In the genomic region with DNA sequence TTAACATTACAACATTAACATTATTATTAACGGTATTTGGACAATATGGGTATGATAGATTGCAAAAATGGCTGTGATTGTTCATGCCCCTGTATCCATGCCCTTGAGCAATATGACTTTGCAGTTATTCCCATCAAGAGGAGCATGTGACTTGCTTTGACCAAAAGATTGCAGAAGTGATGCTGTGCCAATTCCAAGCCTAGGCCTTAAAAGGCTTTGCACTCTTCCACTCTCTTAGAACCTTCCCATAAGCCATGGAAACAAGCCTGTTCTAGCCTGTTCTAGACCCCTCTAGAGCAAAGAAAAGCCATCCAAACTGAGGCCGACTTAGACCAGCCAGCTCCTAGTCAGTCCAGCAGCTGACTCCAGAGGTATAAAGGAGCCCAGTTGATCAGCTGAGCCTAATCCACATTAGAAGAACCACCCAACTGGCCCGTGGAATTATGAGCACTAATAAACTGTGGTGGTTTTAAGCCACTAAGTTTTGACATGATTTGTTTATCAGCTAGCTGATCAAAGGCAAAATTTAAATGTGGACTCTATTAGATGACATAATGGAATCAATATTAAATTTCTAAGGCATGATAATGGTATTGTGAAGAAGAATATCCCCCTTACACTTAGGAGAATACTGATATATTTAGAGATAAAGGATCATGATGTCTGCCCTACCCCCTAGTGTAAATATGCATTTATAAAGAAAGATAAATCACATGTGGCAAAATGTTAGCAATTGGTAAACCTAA, we compare ENCODE assay signal across 15 cellular contexts. TPM values are rescaled to one million over a fixed set of nuclear protein-coding genes. Genes with fewer than 3 reads are reported as not detected.
DNase-seq lines count a peak whose midpoint lies in the region; ATAC-seq and TF ChIP-seq lines count a peak whose summit lies in the region.
"Had no signal": no experiment of that assay in that cellular context is flagged by ENCODE, and none has a peak within 500 bp of the region (broad histone marks: within the 10 kb centered on the region; RNA-seq: fewer than 3 reads in every experiment).

No MANE protein-coding gene starts in this region.

- H3K9me3 ChIP-seq in SU-DHL-6 (ENCODE audit: insufficient read depth, low read length) (no peaks in the 10 kb centered on the region), sigmoid colon (no peaks in the 10 kb centered on the region), OCI-LY7 (ENCODE audit: low read length) (no peaks in the 10 kb centered on the region), mucosa of descending colon (no peaks in the 10 kb centered on the region)
- H3K9me3 ChIP-seq: BLaER1, colonic mucosa had no signal

- peaks cover 18% of the 10 kb centered on the region for H3F3A ChIP-seq in SU-DHL-6 (ENCODE audit: insufficient read depth)

- H4K20me1 ChIP-seq in SU-DHL-6 (ENCODE audit: low read depth, low read length) (0 out of 2 replicates have a peak, but pooled peaks cover 4% of the 10 kb centered on the region), OCI-LY7 (ENCODE audit: insufficient read depth, low read length) (peaks cover 20% of the 10 kb centered on the region; the same call in 1 of the 2 replicates)
- H4K20me1 ChIP-seq: BLaER1 had no signal

- H3K27me3 Mint-ChIP-seq in HFFc6 (ENCODE audit: insufficient read depth), result no peaks in the 10 kb centered on the region; the same call in 1 of the 2 replicates
- H3K27me3 Mint-ChIP-seq: activated naive CD8-positive, alpha-beta T cell treated with anti-CD3 and anti-CD28 coated beads, Interleukin-2, amount 50 U/mL, for 24 hours had no signal

- H3K79me2 ChIP-seq in SU-DHL-6 (ENCODE audit: insufficient read depth, low read length) (peaks cover 100% of the 10 kb centered on the region), OCI-LY7 (ENCODE audit: insufficient read depth, low read depth, low read length) (peaks cover 99% of the 10 kb centered on the region)

- no peak overlapping the region for H2AFZ ChIP-seq in SU-DHL-6 (ENCODE audit: low read depth, low read length, severe bottlenecking)
- H2AFZ ChIP-seq in OCI-LY7 (ENCODE audit: low read length), result no peak overlapping the region

- H3K9ac ChIP-seq in SU-DHL-6 (ENCODE audit: low read length), result no peak overlapping the region
- H3K9ac ChIP-seq: BLaER1 had no signal

- no peak for TF ChIP-seq CTCF in HFFc6 (IDR thresholded peaks at IDR 0.05)
- TF ChIP-seq CTCF in SU-DHL-6 (IDR thresholded peaks at IDR 0.05; ENCODE audit: insufficient read depth, low read length, poor library complexity, severe bottlenecking), result no peak
- TF ChIP-seq CTCF in fibroblast of the aortic adventitia (IDR thresholded peaks at IDR 0.05; ENCODE audit: insufficient read depth, low read length), result no peak
- no peak for TF ChIP-seq CTCF in sigmoid colon (IDR thresholded peaks at IDR 0.05)
- TF ChIP-seq CTCF in OCI-LY7 (conservative IDR thresholded peaks at IDR 0.05; ENCODE audit: low read length), result no peak
- TF ChIP-seq CTCF in mucosa of descending colon (IDR thresholded peaks at IDR 0.05), result no peak

- no TSS peak for BruUV-seq in OCI-LY7 (replicated peaks; lab: Mats Ljungman, UMichigan)

- H3K4me2 ChIP-seq in SU-DHL-6 (ENCODE audit: low read depth, low read length, poor library complexity, severe bottlenecking) (peak overlapping the region; percentile 13), OCI-LY7 (ENCODE audit: low read length) (no peak overlapping the region)
- H3K4me2 ChIP-seq: BLaER1 had no signal

- H3K4me1 Mint-ChIP-seq in HFFc6 (ENCODE audit: low read depth), result peaks cover 70% of the 10 kb centered on the region

- H3K36me3 ChIP-seq in SU-DHL-6 (ENCODE audit: low read length) (no peaks in the 10 kb centered on the region), sigmoid colon (no peaks in the 10 kb centered on the region), OCI-LY7 (ENCODE audit: insufficient read depth, low read length) (peaks cover 26% of the 10 kb centered on the region), mucosa of descending colon (ENCODE audit: low read depth) (no peaks in the 10 kb centered on the region)
- H3K36me3 ChIP-seq: BLaER1, colonic mucosa had no signal

- no peaks in the 10 kb centered on the region for H3K27me3 ChIP-seq in SU-DHL-6 (ENCODE audit: low read length)
- no peaks in the 10 kb centered on the region for H3K27me3 ChIP-seq in sigmoid colon
- H3K27me3 ChIP-seq: BLaER1, colonic mucosa had no signal

- H3K4me3 ChIP-seq in SU-DHL-6 (ENCODE audit: insufficient read depth, low read length, poor library complexity, severe bottlenecking) (no peak overlapping the region), fibroblast of the aortic adventitia (ENCODE audit: low read depth, low read length) (no peak overlapping the region), sigmoid colon (no peak overlapping the region), OCI-LY7 (ENCODE audit: low read depth, low read length, poor library complexity, severe bottlenecking) (no peak overlapping the region), mucosa of descending colon (no peak overlapping the region)
- H3K4me3 ChIP-seq: BLaER1, colonic mucosa had no signal

- intact Hi-C loops in sigmoid colon (cut with DNase I) (no loop called here), OCI-LY7 (cut with micrococcal nuclease; ENCODE audit: unreplicated experiment) (no loop called here), mucosa of descending colon (cut with DNase I, micrococcal nuclease) (no loop called here)

- CTCF ChIA-PET in OCI-LY7 (lab: Charles Lee; ENCODE audit: unreplicated experiment), result no interaction called here

- H3K4me1 ChIP-seq in sigmoid colon (peaks cover 0 to 51% (median 42%) of the 10 kb centered on the region in 4 donors), OCI-LY7 (ENCODE audit: insufficient read depth, low read length, poor library complexity, severe bottlenecking) (peaks cover 63% of the 10 kb centered on the region), mucosa of descending colon (ENCODE audit: low read depth) (peaks cover 8% of the 10 kb centered on the region)
- H3K4me1 ChIP-seq: colonic mucosa had no signal

- no peak for TF ChIP-seq EP300 in sigmoid colon (IDR thresholded peaks at IDR 0.05)

- peaks cover 9% of the 10 kb centered on the region for H3K36me3 Mint-ChIP-seq in HFFc6 (ENCODE audit: low read depth)

- H3K9me3 Mint-ChIP-seq in HFFc6, result no peaks in the 10 kb centered on the region

- 73 to 85% methylated on average over 3 of the region's 3 CpGs for WGBS in sigmoid colon, 2 donors

- no peak for TF ChIP-seq POLR2A in sigmoid colon (IDR thresholded peaks at IDR 0.05)

- H3K27ac Mint-ChIP-seq in HFFc6, result peak overlapping the region; percentile 30; the same call in 1 of the 2 replicates
- H3K27ac Mint-ChIP-seq: activated naive CD8-positive, alpha-beta T cell treated with anti-CD3 and anti-CD28 coated beads, Interleukin-2, amount 50 U/mL, for 24 hours had no signal

- POLR2A ChIA-PET in OCI-LY7 (lab: Charles Lee), result interaction anchor here (0.9 to 1.0 kb wide), 2 partner anchors 14 to 19 kb away, joined by 3 to 4 read pairs; no protein-coding TSS in a partner anchor

- no peak for ATAC-seq in GM21360 (IDR thresholded peaks at IDR 0.05; ENCODE audit: unreplicated experiment)
- ATAC-seq in mucosa of descending colon, result no peak
- ATAC-seq: activated naive CD8-positive, alpha-beta T cell treated with anti-CD3 and anti-CD28 coated beads, Interleukin-2, amount 50 U/mL, for 24 hours had no signal

- DNase-seq in HFFc6 (peak; percentile 17), fibroblast of the aortic adventitia (ENCODE audit: low read depth) (peak; percentile 66), sigmoid colon (no peak), substantia nigra (lab: John Stamatoyannopoulos, UW) (no peak), OCI-LY7 (ENCODE audit: low spot score) (no peak), mucosa of descending colon (no peak)
- DNase-seq: activated CD4-positive, alpha-beta T cell treated with anti-CD3 and anti-CD28 coated beads for 4 hours; activated naive CD8-positive, alpha-beta T cell treated with anti-CD3 and anti-CD28 coated beads, Interleukin-2, amount 50 U/mL, for 24 hours; colonic mucosa; DND-41; erythroblast; NCI-H1048 had no signal

- no peak overlapping the region for H3K4me3 Mint-ChIP-seq in HFFc6
- H3K4me3 Mint-ChIP-seq: activated naive CD8-positive, alpha-beta T cell treated with anti-CD3 and anti-CD28 coated beads, Interleukin-2, amount 50 U/mL, for 24 hours had no signal

- peak overlapping the region; percentile 12; the same call in 1 of the 2 replicates for H3K27ac ChIP-seq in SU-DHL-6 (ENCODE audit: low read depth, low read length)
- peak overlapping the region in 3 of 4 donors; percentile 1 to 77 (median 76) for H3K27ac ChIP-seq in sigmoid colon
- H3K27ac ChIP-seq in substantia nigra (ENCODE audit: low read depth, low read length, poor library complexity, severe bottlenecking), result no peak overlapping the region
- H3K27ac ChIP-seq in OCI-LY7 (ENCODE audit: low read depth, low read length, poor library complexity, severe bottlenecking), result no peak overlapping the region
- H3K27ac ChIP-seq: BLaER1, colonic mucosa had no signal

- H3K9me2 ChIP-seq in SU-DHL-6 (replicated peaks; ENCODE audit: insufficient read depth, low read length) (no peaks in the 10 kb centered on the region), OCI-LY7 (ENCODE audit: insufficient read depth, low read length) (no peaks in the 10 kb centered on the region)

RNA-seq across cellular contexts. Expression of gene RAB30, which starts 28.6 kb away (rescaled TPM):
- total RNA-seq in HFFc6 (2021; fragmentation: NEBNext Ultra II Directional; extraction: Animal tissue kit (Norgen Biotek cat#: 25700)), result 10 to 100 TPM; 17.6 to 22.2 (median 19.4) TPM
- total RNA-seq in fibroblast of the aortic adventitia (ENCODE audit: low replicate concordance) (11.7 and 25.9 TPM in 2 replicates), sigmoid colon (10 to 100 TPM; 22.2 to 29.9 (median 26.3) TPM), OCI-LY7 (2022) (132 TPM in 2 replicates), mucosa of descending colon (10 to 100 TPM; 16.2 to 30.7 (median 19.1) TPM)
- 10 to 100 TPM in 2 of 3 donors, 1 to 10 TPM in 1; 6.0 to 27.7 (median 12.4) TPM for polyA plus RNA-seq in sigmoid colon
- 27.1 and 33.3 TPM in 2 replicates for total RNA-seq in OCI-LY7 (2014; rRNA removed; shearing (Covaris generic))

Comparison
In these comparisons a context has a peak if more than half of its experiments do, and no peak if none do; other contexts are left out.
1. DNase-seq: peak in HFFc6 (single experiment) and fibroblast of the aortic adventitia (single experiment); none in sigmoid colon (single experiment), substantia nigra (0 of 49), OCI-LY7 (single experiment) and mucosa of descending colon (0 of 3).
2. H3K27ac ChIP-seq: peak in SU-DHL-6 (single experiment) and sigmoid colon (3 of 4); none in substantia nigra (single experiment) and OCI-LY7 (single experiment).